5 cellular contexts compared by ENCODE assay signal in genomic region chr20:43164741-43165140, GRCh38. TPM values are rescaled to one million over a fixed set of nuclear protein-coding genes. Genes with fewer than 3 reads are reported as not detected.
"Had no signal": no experiment of that assay in that cellular context is flagged by ENCODE, and none has a peak within 500 bp of the region (broad histone marks: within the 10 kb centered on the region; RNA-seq: fewer than 3 reads in every experiment).

No MANE protein-coding gene starts in this region.

RNA-seq across cellular contexts. Expression of gene PTPRT, which starts 25.0 kb away (rescaled TPM):
- total RNA-seq: LHCN-M2, MCF 10A, NCI-H460, PC-3, SK-MEL-5 had no signal
